In genomic region chr12:91606662-91607377, GRCh38 we compare ENCODE assay signal across 25 cellular contexts.
DNase-seq lines count a peak whose midpoint lies in the region; ATAC-seq, FAIRE-seq and TF ChIP-seq lines count a peak whose summit lies in the region.
"Had no signal": no experiment of that assay in that cellular context is flagged by ENCODE, and none has a peak within 500 bp of the region (broad histone marks: within the 10 kb centered on the region; RNA-seq: fewer than 3 reads in every experiment).

No MANE protein-coding gene starts in this region.

- no peaks in the 10 kb centered on the region for H3K27me3 Mint-ChIP-seq in GM23338 (ENCODE audit: insufficient read depth, low read depth, poor library complexity)
- H3K27me3 Mint-ChIP-seq: CD4-positive, alpha-beta T cell had no signal

- H2AFZ ChIP-seq in GM23338 (0 out of 2 replicates have a peak overlapping the region, but pooled peaks have one; percentile 29), H1 (ENCODE audit: low read length) (0 out of 2 replicates have a peak overlapping the region, but pooled peaks have one; percentile 14), neural cell (ENCODE audit: low read depth, low read length) (no peak overlapping the region)

- TF ChIP-seq POLR2A in H1 (IDR thresholded peaks at IDR 0.05; ENCODE audit: control extremely low read depth in 1 of 2, low read depth in 2 of 2, low read length in 2 of 2), result no peak

- CTCF ChIA-PET in H1 (lab: Charles Lee; ENCODE audit: partially characterized antibody), result interaction anchor here (1.2 kb wide), 1 partner anchor 28 kb away, joined by 4 read pairs; no protein-coding TSS in a partner anchor

- DNase-seq in GM23338 (ENCODE audit: low spot score) (no peak), H1 (ENCODE audit: low read depth in 1 of 2, low spot score in 2 of 2) (no peak), inferior parietal cortex (ENCODE audit: extremely low spot score) (no peak)
- DNase-seq: 8988T; ACHN; AML-193; BE2C; CD4-positive, alpha-beta T cell; CD8-positive, alpha-beta memory T cell; DMS 273 treated with DMSO at 0.1 percent for 48 hours; DMS79; EL; GDM1; GOT3; H7; HCEC 1CT had no signal

- no peak overlapping the region for H3K14ac ChIP-seq in H1 (ENCODE audit: insufficient read length)

- no peak overlapping the region for H2BK120ac ChIP-seq in H1 (replicated peaks; ENCODE audit: low read depth, low read length)

- H3K23ac ChIP-seq in H1 (ENCODE audit: insufficient read length), result no peak overlapping the region

- H3K4me2 ChIP-seq in GM23338 (no peak overlapping the region), H1 (ENCODE audit: insufficient read depth in 1 of 2, low read depth in 2 of 2, low read length in 2 of 2) (no peak overlapping the region), neural cell (ENCODE audit: low read length) (no peak overlapping the region)
- H3K4me2 ChIP-seq: A549; BLaER1 treated with 17β-estradiol and CSF1 and Interleukin-3, amounts not matched to agents 10 nM and 100 nM had no signal

- H3K4me1 ChIP-seq in GM23338 (ENCODE audit: insufficient read depth), result no peaks in the 10 kb centered on the region
- no peaks in the 10 kb centered on the region for H3K4me1 ChIP-seq in H1 (replicated peaks in 1 of 4; ENCODE audit: control insufficient read depth in 3 of 4, insufficient read depth in 4 of 4, low read length in 3 of 4)
- H3K4me1 ChIP-seq: A549; BLaER1 treated with 17β-estradiol and CSF1 and Interleukin-3, amounts not matched to agents 10 nM and 100 nM had no signal

- no peaks in the 10 kb centered on the region for H3K79me2 ChIP-seq in GM23338 (replicated peaks; ENCODE audit: insufficient read depth)
- no peaks in the 10 kb centered on the region for H3K79me2 ChIP-seq in H1 (ENCODE audit: control insufficient read depth in 1 of 2, insufficient read depth in 2 of 2, low read length in 2 of 2)
- H3K79me2 ChIP-seq in neural cell (replicated peaks; ENCODE audit: insufficient read depth, low read length), result no peaks in the 10 kb centered on the region

- POLR2A ChIA-PET in H1 (lab: Charles Lee; ENCODE audit: partially characterized antibody), result no interaction called here

- H3K4me3 ChIP-seq in GM23338 (no peak overlapping the region), H1 (ENCODE audit: extremely low read depth in 1 of 4, insufficient read depth in 2 of 4, low read depth in 3 of 4, low read length in 4 of 4) (no peak overlapping the region), neural cell (ENCODE audit: low read length) (no peak overlapping the region)
- H3K4me3 ChIP-seq: A549; BLaER1 treated with 17β-estradiol and CSF1 and Interleukin-3, amounts not matched to agents 10 nM and 100 nM; GM12878 had no signal

- H2AK5ac ChIP-seq in H1 (ENCODE audit: low read depth, low read length), result no peak overlapping the region

- no peaks in the 10 kb centered on the region for H3K9me2 ChIP-seq in GM23338 (ENCODE audit: insufficient read depth)
- no peaks in the 10 kb centered on the region for H3K9me2 ChIP-seq in neural cell (ENCODE audit: insufficient read depth, low read length)

- H3K4ac ChIP-seq in H1 (replicated peaks; ENCODE audit: insufficient read length, low read depth, low read length), result no peak overlapping the region

- H3K9me3 ChIP-seq in H1 (ENCODE audit: insufficient read depth in 2 of 2, low read depth in 1 of 2, low read length in 1 of 2) (no peaks in the 10 kb centered on the region), neural cell (ENCODE audit: low read length) (no peaks in the 10 kb centered on the region)
- H3K9me3 ChIP-seq: A549; BE2C; BLaER1 treated with 17β-estradiol and CSF1 and Interleukin-3, amounts not matched to agents 10 nM and 100 nM had no signal

- no peak overlapping the region for H3K4me3 Mint-ChIP-seq in GM23338
- H3K4me3 Mint-ChIP-seq: CD14-positive monocyte; CD4-positive, alpha-beta T cell; CD8-positive, alpha-beta memory T cell had no signal

- TF ChIP-seq CTCF in GM23338 (conservative IDR thresholded peaks at IDR 0.05; ENCODE audit: low read depth in 2 of 2), result no peak
- no peak for TF ChIP-seq CTCF in H1 (IDR thresholded peaks at IDR 0.05; ENCODE audit: control extremely low read depth in 1 of 3, insufficient read depth in 1 of 3, low read depth in 1 of 3, low read length in 3 of 3)
- TF ChIP-seq CTCF in neural cell (IDR thresholded peaks at IDR 0.05; ENCODE audit: poor library complexity, severe bottlenecking), result no peak

- no peaks in the 10 kb centered on the region for H3K79me1 ChIP-seq in H1 (ENCODE audit: low read depth, low read length)

- H3K23me2 ChIP-seq in H1 (ENCODE audit: low read depth, low read length), result no peaks in the 10 kb centered on the region; the same call in 1 of the 2 replicates

- no peak overlapping the region for H4K91ac ChIP-seq in H1 (replicated peaks; ENCODE audit: insufficient read length, low read length)

- no peak overlapping the region for H2BK5ac ChIP-seq in H1 (ENCODE audit: low read depth, low read length)

- H3F3A ChIP-seq in GM23338 (replicated peaks; ENCODE audit: low read depth), result no peaks in the 10 kb centered on the region
- no peaks in the 10 kb centered on the region for H3F3A ChIP-seq in neural cell (ENCODE audit: insufficient read depth, low read length, poor library complexity, severe bottlenecking)

- H3K36me3 ChIP-seq in GM23338 (ENCODE audit: insufficient read depth) (no peaks in the 10 kb centered on the region), H1 (ENCODE audit: control insufficient read depth in 2 of 4, insufficient read depth in 4 of 4, low read length in 3 of 4) (no peaks in the 10 kb centered on the region), neural cell (ENCODE audit: insufficient read depth, low read length) (no peaks in the 10 kb centered on the region)
- H3K36me3 ChIP-seq: BE2C; BLaER1 treated with 17β-estradiol and CSF1 and Interleukin-3, amounts not matched to agents 10 nM and 100 nM had no signal

- no peak overlapping the region for H2BK12ac ChIP-seq in H1 (ENCODE audit: low read depth, low read length)

- TF ChIP-seq EP300 in H1 (IDR thresholded peaks at IDR 0.05; ENCODE audit: borderline replicate concordance in 1 of 2, low read depth in 2 of 2, low read length in 2 of 2) (no peak), neural cell (conservative IDR thresholded peaks at IDR 0.05; ENCODE audit: poor library complexity, severe bottlenecking) (peak; percentile 77)

- TF ChIP-seq RAD21 in H1 (IDR thresholded peaks at IDR 0.05 in 1 of 2, conservative IDR thresholded peaks at IDR 0.05 in 1 of 2; ENCODE audit: low read depth in 2 of 2, low read length in 2 of 2) (no peak), neural cell (conservative IDR thresholded peaks at IDR 0.05) (no peak)

- H4K20me1 ChIP-seq in GM23338 (replicated peaks; ENCODE audit: insufficient read depth), result no peaks in the 10 kb centered on the region
- no peaks in the 10 kb centered on the region for H4K20me1 ChIP-seq in H1 (replicated peaks in 1 of 2; ENCODE audit: control insufficient read depth in 1 of 2, insufficient read depth in 2 of 2, low read length in 2 of 2)
- H4K20me1 ChIP-seq in neural cell (ENCODE audit: insufficient read depth), result no peaks in the 10 kb centered on the region
- H4K20me1 ChIP-seq: BLaER1 treated with 17β-estradiol and CSF1 and Interleukin-3, amounts not matched to agents 10 nM and 100 nM had no signal

- H3K4me1 Mint-ChIP-seq in GM23338, result peaks cover 3% of the 10 kb centered on the region; the same call in 1 of the 3 replicates
- H3K4me1 Mint-ChIP-seq: CD14-positive monocyte had no signal

- no peaks in the 10 kb centered on the region for H3K9me3 Mint-ChIP-seq in GM23338
- H3K9me3 Mint-ChIP-seq: CD4-positive, alpha-beta T cell; CD8-positive, alpha-beta memory T cell had no signal

- no peak overlapping the region for H4K5ac ChIP-seq in H1 (ENCODE audit: insufficient read length, low read depth, low read length)

- H3K27ac ChIP-seq in GM23338 (ENCODE audit: low read depth), result no peak overlapping the region
- no peak overlapping the region for H3K27ac ChIP-seq in H1 (ENCODE audit: low read depth, low read length)
- no peak overlapping the region for H3K27ac ChIP-seq in neural cell (ENCODE audit: low read length)
- H3K27ac ChIP-seq: A549; BLaER1 treated with 17β-estradiol and CSF1 and Interleukin-3, amounts not matched to agents 10 nM and 100 nM had no signal

- no peak for FAIRE-seq in H1 (lab: Jason Lieb, UNC)
- FAIRE-seq: D721Med, GM12878, GM19239 had no signal

- no peak overlapping the region for H3K27ac Mint-ChIP-seq in GM23338
- H3K27ac Mint-ChIP-seq: CD14-positive monocyte; CD4-positive, alpha-beta T cell; CD8-positive, alpha-beta memory T cell had no signal

- no peak overlapping the region for H2BK15ac ChIP-seq in H1 (ENCODE audit: low read length)

- H3K36me3 Mint-ChIP-seq in GM23338 (ENCODE audit: low read depth), result no peaks in the 10 kb centered on the region
- H3K36me3 Mint-ChIP-seq: CD14-positive monocyte; CD8-positive, alpha-beta memory T cell had no signal

- H4K8ac ChIP-seq in H1 (ENCODE audit: extremely low read depth, insufficient read depth, low read length), result no peak overlapping the region

- H3K9ac ChIP-seq in H1 (replicated peaks in 1 of 4; ENCODE audit: extremely low read depth in 1 of 4, low read depth in 3 of 4, low read length in 3 of 4) (no peak overlapping the region), neural cell (ENCODE audit: low read length) (no peak overlapping the region)
- H3K9ac ChIP-seq: BLaER1 treated with 17β-estradiol and CSF1 and Interleukin-3, amounts not matched to agents 10 nM and 100 nM had no signal

- H3K27me3 ChIP-seq in GM23338 (ENCODE audit: insufficient read depth) (no peaks in the 10 kb centered on the region), H1 (replicated peaks in 1 of 4; ENCODE audit: control insufficient read depth in 3 of 4, extremely low read depth in 1 of 4, insufficient read depth in 3 of 4, low read length in 3 of 4) (no peaks in the 10 kb centered on the region), neural cell (ENCODE audit: insufficient read depth, low read depth, low read length) (no peaks in the 10 kb centered on the region)
- H3K27me3 ChIP-seq: BE2C; BLaER1 treated with 17β-estradiol and CSF1 and Interleukin-3, amounts not matched to agents 10 nM and 100 nM had no signal

- no peak overlapping the region for H3K56ac ChIP-seq in H1 (replicated peaks; ENCODE audit: insufficient read length, low read depth, low read length)

- H3K18ac ChIP-seq in H1 (ENCODE audit: extremely low read depth, low read length), result no peak overlapping the region

- no peak for ATAC-seq in GM23338
- no peak for ATAC-seq in GM21529 (IDR thresholded peaks at IDR 0.05; ENCODE audit: unreplicated experiment)
- ATAC-seq in esophagus mucosa, result no peak
- ATAC-seq: A549, GM12878 had no signal

- 86% methylated on average over 3 of the region's 3 CpGs; no CpG with 5 or more reads in 1 of the 2 experiments for WGBS in H1 (ENCODE audit: extremely low coverage in 1 of 2, insufficient coverage in 1 of 2, insufficient read length in 1 of 2, insufficient replicate concordance in 2 of 2, low coverage in 1 of 2, low lambda C conversion rate in 2 of 2, missing lambda C conversion rate in 1 of 2), 2 experiments

- H2BK20ac ChIP-seq in H1 (ENCODE audit: low read length), result no peak overlapping the region

TF ChIP-seq in GM23338, 12 proteins besides CTCF, POLR2A, EP300 and RAD21 (continues in another document):
- TF ChIP-seq NANOG (IDR thresholded peaks at IDR 0.05; ENCODE audit: borderline replicate concordance), result no peak

TF ChIP-seq in H1, 55 proteins besides CTCF, POLR2A, EP300 and RAD21 (continues in another document):
- TF ChIP-seq CBX8 (IDR thresholded peaks at IDR 0.05; ENCODE audit: borderline replicate concordance, low read depth, low read length), result no peak

TF ChIP-seq in neural cell, 6 proteins besides CTCF, POLR2A, EP300 and RAD21 (continues in another document):
- TF ChIP-seq MXI1 (conservative IDR thresholded peaks at IDR 0.05; ENCODE audit: poor library complexity, severe bottlenecking), result no peak
